ENCODE assay signal across 1 cellular context in genomic region chr20:326645-327031, GRCh38.
TF ChIP-seq lines count a peak whose summit lies in the region.

No MANE protein-coding gene starts in this region.

TF ChIP-seq in HEK293, 187 proteins besides CTCF, POLR2A, EP300 and RAD21 (continued from another document):
- TF ChIP-seq ZSCAN4 (tag by site-specific recombination; IDR thresholded peaks at IDR 0.05): no peak
- TF ChIP-seq TCF7L2 (IDR thresholded peaks at IDR 0.05; ENCODE audit: borderline replicate concordance, low read depth, low read length): no peak
- TF ChIP-seq ZBTB8A (tag by site-specific recombination; IDR thresholded peaks at IDR 0.05): 0 out of 2 replicates have a peak, but pooled peaks have one; percentile 36
- TF ChIP-seq ZSCAN30 (tag by site-specific recombination; IDR thresholded peaks at IDR 0.05): no peak
- peak; percentile 49; the same call in 1 of the 2 replicates for TF ChIP-seq ZBTB7A (tag by site-specific recombination; IDR thresholded peaks at IDR 0.05; ENCODE audit: low read depth)
- TF ChIP-seq SALL2 (tag by site-specific recombination; IDR thresholded peaks at IDR 0.05; ENCODE audit: borderline replicate concordance): no peak
- TF ChIP-seq ZSCAN5A (tag by site-specific recombination; IDR thresholded peaks at IDR 0.05): peak; percentile 72; the same call in 1 of the 2 replicates
- TF ChIP-seq ZNF335 (tag by site-specific recombination; conservative IDR thresholded peaks at IDR 0.05): peak; percentile 25
- no peak for TF ChIP-seq REST (tag by site-specific recombination; IDR thresholded peaks at IDR 0.05)
- no peak for TF ChIP-seq HIC1 (tag by site-specific recombination; IDR thresholded peaks at IDR 0.05)
- no peak for TF ChIP-seq WT1 (tag by site-specific recombination; IDR thresholded peaks at IDR 0.05)
